Comparison of ENCODE assay signal across 9 cellular contexts in genomic region chrX:20116575-20117240, GRCh38. TPM values are rescaled to one million over a fixed set of nuclear protein-coding genes. Genes with fewer than 3 reads are reported as not detected.
DNase-seq lines count a peak whose midpoint lies in the region; ATAC-seq and TF ChIP-seq lines count a peak whose summit lies in the region.
"Had no signal": no experiment of that assay in that cellular context is flagged by ENCODE, and none has a peak within 500 bp of the region (broad histone marks: within the 10 kb centered on the region; RNA-seq: fewer than 3 reads in every experiment).

Gene MAP7D2, minus strand, starts transcription at chrX:20116907. Its CDS starts 28 bp downstream, at chrX:20116879.

- CTCF ChIA-PET in activated naive CD4-positive, alpha-beta T cell treated with anti-CD3 and anti-CD28 coated beads, Interleukin-2, amount 10 ng/mL, durations not matched to agents 7 days and 5 days (lab: Charles Lee): no interaction called here

- H3K9me3 Mint-ChIP-seq in activated naive CD4-positive, alpha-beta T cell treated with anti-CD3 and anti-CD28 coated beads, Interleukin-2, amount 50 U/mL, for 24 hours: no peaks in the 10 kb centered on the region
- H3K9me3 Mint-ChIP-seq in activated naive CD4-positive, alpha-beta T cell treated with anti-CD3 and anti-CD28 coated beads, Interleukin-2, amount 10 ng/mL, durations not matched to agents 7 days and 5 days: no peaks in the 10 kb centered on the region

- WGBS in mesodermal cell (ENCODE audit: insufficient coverage in 2 of 2), 2 experiments: 61 to 97% methylated on average over 24 to 41 of the region's 91 CpGs
- WGBS in gastroesophageal sphincter (ENCODE audit: low coverage in 1 of 2), 2 donors: 86% methylated on average over 7 of the region's 91 CpGs; no CpG with 5 or more reads in 1 of the 2 donors

- H3K4me1 ChIP-seq in colonic mucosa (peaks cover 4% of the 10 kb centered on the region), mesodermal cell (ENCODE audit: control insufficient read depth, insufficient read depth, low read length, poor library complexity, severe bottlenecking) (no peaks in the 10 kb centered on the region), upper lobe of right lung (no peaks in the 10 kb centered on the region), gastroesophageal sphincter (peaks cover 0 to 12% (median 6%) of the 10 kb centered on the region in 3 donors)

- H3K36me3 Mint-ChIP-seq in activated naive CD4-positive, alpha-beta T cell treated with anti-CD3 and anti-CD28 coated beads, Interleukin-2, amount 50 U/mL, for 24 hours: no peaks in the 10 kb centered on the region
- no peaks in the 10 kb centered on the region for H3K36me3 Mint-ChIP-seq in activated naive CD4-positive, alpha-beta T cell treated with anti-CD3 and anti-CD28 coated beads, Interleukin-2, amount 10 ng/mL, durations not matched to agents 7 days and 5 days

- no peak for DNase-seq in activated naive CD4-positive, alpha-beta T cell treated with anti-CD3 and anti-CD28 coated beads, Interleukin-2, amount 10 ng/mL, durations not matched to agents 7 days and 5 days
- DNase-seq in colonic mucosa: peak; percentile 24
- no peak for DNase-seq in upper lobe of right lung
- DNase-seq in NOMO-1 treated with DMSO at 0.1 percent for 48 hours (lab: John Stamatoyannopoulos, UW; ENCODE audit: unreplicated experiment): no peak

- H3K4me3 Mint-ChIP-seq in activated naive CD4-positive, alpha-beta T cell treated with anti-CD3 and anti-CD28 coated beads, Interleukin-2, amount 50 U/mL, for 24 hours: peak within 1 kb of the TSS; percentile 39
- no peak within 1 kb of the TSS for H3K4me3 Mint-ChIP-seq in activated naive CD4-positive, alpha-beta T cell treated with anti-CD3 and anti-CD28 coated beads, Interleukin-2, amount 10 ng/mL, durations not matched to agents 7 days and 5 days

- H3K4me1 Mint-ChIP-seq in activated naive CD4-positive, alpha-beta T cell treated with anti-CD3 and anti-CD28 coated beads, Interleukin-2, amount 50 U/mL, for 24 hours: peaks cover 5% of the 10 kb centered on the region
- H3K4me1 Mint-ChIP-seq in activated naive CD4-positive, alpha-beta T cell treated with anti-CD3 and anti-CD28 coated beads, Interleukin-2, amount 10 ng/mL, durations not matched to agents 7 days and 5 days: peaks cover 21% of the 10 kb centered on the region

- peak within 1 kb of the TSS; percentile 17 for H3K4me3 ChIP-seq in colonic mucosa
- peak within 1 kb of the TSS; percentile 31 for H3K4me3 ChIP-seq in mesodermal cell (ENCODE audit: extremely low read depth, insufficient read depth, low read length, poor library complexity, severe bottlenecking)
- peak within 1 kb of the TSS; percentile 16 for H3K4me3 ChIP-seq in upper lobe of right lung
- H3K4me3 ChIP-seq in gastroesophageal sphincter: peak within 1 kb of the TSS in 1 of 2 donors; percentile 44

- no peak for TF ChIP-seq EP300 in gastroesophageal sphincter (IDR thresholded peaks at IDR 0.05)

- peak within 1 kb of the TSS in 1 of 2 donors; percentile 8 for H3K9ac ChIP-seq in colonic mucosa (ENCODE audit: low read depth in 2 of 2, low read length in 2 of 2)

- H3K9me3 ChIP-seq in colonic mucosa (no peaks in the 10 kb centered on the region), mesodermal cell (ENCODE audit: control insufficient read depth, low read length) (no peaks in the 10 kb centered on the region), upper lobe of right lung (no peaks in the 10 kb centered on the region), gastroesophageal sphincter (no peaks in the 10 kb centered on the region)

- H3K27ac Mint-ChIP-seq in activated naive CD4-positive, alpha-beta T cell treated with anti-CD3 and anti-CD28 coated beads, Interleukin-2, amount 50 U/mL, for 24 hours: no peak within 1 kb of the TSS
- H3K27ac Mint-ChIP-seq in activated naive CD4-positive, alpha-beta T cell treated with anti-CD3 and anti-CD28 coated beads, Interleukin-2, amount 10 ng/mL, durations not matched to agents 7 days and 5 days: no peak within 1 kb of the TSS

- TF ChIP-seq POLR2A in gastroesophageal sphincter (IDR thresholded peaks at IDR 0.05): no peak

- TF ChIP-seq CTCF in colonic mucosa (IDR thresholded peaks at IDR 0.05): no peak
- TF ChIP-seq CTCF in upper lobe of right lung (IDR thresholded peaks at IDR 0.05): no peak
- no peak for TF ChIP-seq CTCF in gastroesophageal sphincter (IDR thresholded peaks at IDR 0.05)

- ATAC-seq in upper lobe of right lung (no peak), gastroesophageal sphincter (no peak), HG02642 (IDR thresholded peaks at IDR 0.05; ENCODE audit: poor library complexity, unreplicated experiment) (no peak)
- ATAC-seq: HCT116 had no signal

- H3K27me3 ChIP-seq in colonic mucosa: peaks cover 12% of the 10 kb centered on the region
- peaks cover 16% of the 10 kb centered on the region for H3K27me3 ChIP-seq in upper lobe of right lung
- H3K27me3 ChIP-seq in gastroesophageal sphincter: peaks cover 19% of the 10 kb centered on the region

- H3K36me3 ChIP-seq in colonic mucosa (no peaks in the 10 kb centered on the region), mesodermal cell (ENCODE audit: control insufficient read depth, insufficient read depth, low read length) (no peaks in the 10 kb centered on the region), upper lobe of right lung (no peaks in the 10 kb centered on the region), gastroesophageal sphincter (no peaks in the 10 kb centered on the region)

- H3K27me3 Mint-ChIP-seq in activated naive CD4-positive, alpha-beta T cell treated with anti-CD3 and anti-CD28 coated beads, Interleukin-2, amount 50 U/mL, for 24 hours: peaks cover 6% of the 10 kb centered on the region
- H3K27me3 Mint-ChIP-seq in activated naive CD4-positive, alpha-beta T cell treated with anti-CD3 and anti-CD28 coated beads, Interleukin-2, amount 10 ng/mL, durations not matched to agents 7 days and 5 days: peaks cover 35% of the 10 kb centered on the region

- H3K27ac ChIP-seq in colonic mucosa (no peak within 1 kb of the TSS), mesodermal cell (ENCODE audit: low read depth, low read length, severe bottlenecking) (no peak within 1 kb of the TSS), upper lobe of right lung (no peak within 1 kb of the TSS), gastroesophageal sphincter (no peak within 1 kb of the TSS)

- intact Hi-C loops in colonic mucosa (cut with DNase I) (no loop called here), upper lobe of right lung (cut with DNase I) (no loop called here)

RNA-seq across cellular contexts. Expression of gene MAP7D2, which starts in this region (rescaled TPM):
- total RNA-seq in colonic mucosa: 1 to 10 TPM; 2.1 to 2.4 TPM
- polyA plus RNA-seq in mesodermal cell (2013, experiment 1 of 2): 0.41 TPM
- 0.66 TPM for polyA plus RNA-seq in mesodermal cell (2013, experiment 2 of 2)
- 0.26 TPM for total RNA-seq in upper lobe of right lung
- total RNA-seq in gastroesophageal sphincter: under 1 TPM in 3 of 4 donors, not detected in 1; 0.27 to 0.42 (median 0.27) TPM
